In the genomic region with DNA sequence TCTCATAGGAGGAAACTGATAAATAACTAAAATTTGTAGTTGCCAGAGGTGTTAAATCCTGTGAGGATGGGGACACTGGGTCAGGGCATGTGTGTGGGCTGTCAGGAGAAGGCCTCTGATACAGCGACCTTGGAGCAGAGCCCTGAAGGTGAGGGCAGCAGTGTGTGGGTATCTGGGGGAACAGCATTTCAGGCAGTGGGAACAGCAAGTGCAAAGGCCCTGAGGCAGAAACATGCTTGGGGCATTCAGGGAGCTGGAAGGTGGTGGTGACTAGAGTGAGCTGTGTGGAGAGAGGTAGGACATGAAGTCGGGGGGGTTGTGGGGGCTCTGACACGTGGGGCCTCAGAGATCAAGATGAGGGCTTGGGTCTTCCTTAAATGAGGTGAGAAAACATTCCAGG, we compare ENCODE assay signal across 3 cellular contexts.
A peak's percentile ranks its signal among the peaks of the same experiment; 100 is the strongest.
TF ChIP-seq lines count a peak whose summit lies in the region.

No MANE protein-coding gene starts in this region.

TF ChIP-seq in K562, 482 proteins besides CTCF, POLR2A, EP300 and RAD21:
- TF ChIP-seq KDM1A (IDR thresholded peaks at IDR 0.05), result peak; percentile 25 to 60; a peak in 2 of 4 replicates
- TF ChIP-seq, protein P1, sequence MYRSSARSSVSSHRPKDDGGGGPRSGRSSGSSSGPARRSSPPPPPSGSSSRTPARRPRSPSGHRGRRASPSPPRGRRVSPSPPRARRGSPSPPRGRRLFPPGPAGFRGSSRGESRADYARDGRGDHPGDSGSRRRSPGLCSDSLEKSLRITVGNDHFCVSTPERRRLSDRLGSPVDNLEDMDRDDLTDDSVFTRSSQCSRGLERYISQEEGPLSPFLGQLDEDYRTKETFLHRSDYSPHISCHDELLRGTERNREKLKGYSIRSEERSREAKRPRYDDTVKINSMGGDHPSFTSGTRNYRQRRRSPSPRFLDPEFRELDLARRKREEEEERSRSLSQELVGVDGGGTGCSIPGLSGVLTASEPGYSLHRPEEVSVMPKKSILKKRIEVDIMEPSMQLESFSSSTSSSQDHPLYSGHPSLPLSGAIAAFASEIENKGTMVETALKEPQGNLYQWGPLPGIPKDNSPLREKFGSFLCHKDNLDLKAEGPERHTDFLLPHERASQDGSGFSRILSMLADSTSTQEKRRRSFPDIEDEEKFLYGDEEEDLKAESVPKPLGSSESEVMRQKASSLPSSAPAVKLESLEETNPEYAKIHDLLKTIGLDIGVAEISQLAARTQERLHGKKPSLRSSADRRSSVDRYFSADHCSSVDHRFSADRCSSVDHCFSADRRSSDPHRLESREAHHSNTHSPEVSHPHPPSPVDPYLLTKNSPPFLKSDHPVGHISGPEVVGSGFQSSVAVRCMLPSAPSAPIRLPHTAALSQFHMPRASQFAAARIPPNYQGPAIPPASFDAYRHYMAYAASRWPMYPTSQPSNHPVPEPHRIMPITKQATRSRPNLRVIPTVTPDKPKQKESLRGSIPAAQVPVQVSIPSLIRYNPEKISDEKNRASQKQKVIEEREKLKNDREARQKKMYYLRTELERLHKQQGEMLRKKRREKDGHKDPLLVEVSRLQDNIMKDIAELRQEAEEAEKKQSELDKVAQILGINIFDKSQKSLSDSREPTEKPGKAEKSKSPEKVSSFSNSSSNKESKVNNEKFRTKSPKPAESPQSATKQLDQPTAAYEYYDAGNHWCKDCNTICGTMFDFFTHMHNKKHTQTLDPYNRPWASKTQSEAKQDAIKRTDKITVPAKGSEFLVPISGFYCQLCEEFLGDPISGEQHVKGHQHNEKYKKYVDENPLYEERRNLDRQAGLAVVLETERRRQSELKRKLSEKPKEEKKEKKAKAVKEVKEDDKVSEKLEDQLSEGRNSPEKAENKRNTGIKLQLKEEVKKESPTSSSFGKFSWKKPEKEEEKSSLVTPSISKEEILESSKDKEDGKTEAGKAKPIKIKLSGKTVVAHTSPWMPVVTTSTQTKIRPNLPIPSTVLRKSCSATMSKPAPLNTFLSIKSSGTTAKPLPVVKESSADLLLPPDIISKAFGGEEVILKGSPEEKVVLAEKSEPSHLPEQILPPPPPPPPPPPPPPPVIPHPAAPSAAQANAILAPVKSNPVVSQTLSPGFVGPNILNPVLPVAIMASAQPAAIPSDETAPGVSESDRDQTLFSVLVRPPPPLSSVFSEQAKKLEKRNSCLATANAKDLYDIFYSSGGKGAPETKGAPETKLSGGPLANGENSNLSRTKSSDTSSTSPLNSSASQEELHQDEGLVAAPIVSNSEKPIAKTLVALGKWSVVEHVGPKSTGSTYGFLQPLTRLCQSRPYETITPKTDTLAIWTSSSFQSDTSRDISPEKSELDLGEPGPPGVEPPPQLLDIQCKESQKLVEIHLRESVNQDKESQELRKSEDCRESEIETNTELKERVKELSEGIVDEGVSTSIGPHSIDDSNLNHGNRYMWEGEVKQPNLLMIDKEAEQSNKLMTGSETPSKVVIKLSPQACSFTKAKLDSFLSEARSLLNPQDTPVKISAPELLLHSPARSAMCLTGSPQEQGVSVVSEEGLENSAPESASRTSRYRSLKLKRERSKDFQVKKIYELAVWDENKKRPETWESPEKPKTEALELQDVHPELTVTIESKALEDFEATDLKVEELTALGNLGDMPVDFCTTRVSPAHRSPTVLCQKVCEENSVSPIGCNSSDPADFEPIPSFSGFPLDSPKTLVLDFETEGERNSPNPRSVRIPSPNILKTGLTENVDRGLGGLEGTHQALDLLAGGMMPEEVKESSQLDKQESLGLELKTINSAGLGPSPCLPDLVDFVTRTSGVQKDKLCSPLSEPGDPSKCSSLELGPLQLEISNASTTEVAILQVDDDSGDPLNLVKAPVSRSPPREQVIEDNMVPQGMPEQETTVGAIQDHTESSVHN (IDR thresholded peaks at IDR 0.05; ENCODE audit: borderline replicate concordance in 1 of 2, low read depth in 1 of 2), result no peak
- TF ChIP-seq BCOR (IDR thresholded peaks at IDR 0.05), result peak; percentile 86
- TF ChIP-seq SMARCA5 (IDR thresholded peaks at IDR 0.05), result peak; percentile 73; the same call in 1 of the 2 replicates

TF ChIP-seq in liver, 16 proteins besides CTCF, POLR2A, EP300 and RAD21:
- TF ChIP-seq SP1 (IDR thresholded peaks at IDR 0.05) (no peak), NR2F2 (IDR thresholded peaks at IDR 0.05) (no peak), HNF4G (IDR thresholded peaks at IDR 0.05) (no peak), HNF4A (conservative IDR thresholded peaks at IDR 0.05) (no peak), EGR1 (IDR thresholded peaks at IDR 0.05; ENCODE audit: low read depth in 2 of 2) (no peak), YY1 (IDR thresholded peaks at IDR 0.05) (no peak), GABPA (IDR thresholded peaks at IDR 0.05 in 1 of 2, conservative IDR thresholded peaks at IDR 0.05 in 1 of 2) (no peak), FOXA1 (IDR thresholded peaks at IDR 0.05) (no peak), FOXA2 (IDR thresholded peaks at IDR 0.05) (no peak), MAX (IDR thresholded peaks at IDR 0.05) (no peak), REST (IDR thresholded peaks at IDR 0.05) (no peak)
- TF ChIP-seq, protein P2, sequence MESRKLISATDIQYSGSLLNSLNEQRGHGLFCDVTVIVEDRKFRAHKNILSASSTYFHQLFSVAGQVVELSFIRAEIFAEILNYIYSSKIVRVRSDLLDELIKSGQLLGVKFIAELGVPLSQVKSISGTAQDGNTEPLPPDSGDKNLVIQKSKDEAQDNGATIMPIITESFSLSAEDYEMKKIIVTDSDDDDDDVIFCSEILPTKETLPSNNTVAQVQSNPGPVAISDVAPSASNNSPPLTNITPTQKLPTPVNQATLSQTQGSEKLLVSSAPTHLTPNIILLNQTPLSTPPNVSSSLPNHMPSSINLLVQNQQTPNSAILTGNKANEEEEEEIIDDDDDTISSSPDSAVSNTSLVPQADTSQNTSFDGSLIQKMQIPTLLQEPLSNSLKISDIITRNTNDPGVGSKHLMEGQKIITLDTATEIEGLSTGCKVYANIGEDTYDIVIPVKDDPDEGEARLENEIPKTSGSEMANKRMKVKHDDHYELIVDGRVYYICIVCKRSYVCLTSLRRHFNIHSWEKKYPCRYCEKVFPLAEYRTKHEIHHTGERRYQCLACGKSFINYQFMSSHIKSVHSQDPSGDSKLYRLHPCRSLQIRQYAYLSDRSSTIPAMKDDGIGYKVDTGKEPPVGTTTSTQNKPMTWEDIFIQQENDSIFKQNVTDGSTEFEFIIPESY (IDR thresholded peaks at IDR 0.05), result no peak

TF ChIP-seq in HEK293T, 16 proteins besides CTCF, POLR2A, EP300 and RAD21:
- TF ChIP-seq ELF4 (IDR thresholded peaks at IDR 0.05), result no peak
- no peak for TF ChIP-seq L3MBTL2 (conservative IDR thresholded peaks at IDR 0.05)
- TF ChIP-seq LEF1 (IDR thresholded peaks at IDR 0.05; ENCODE audit: borderline replicate concordance), result no peak
- TF ChIP-seq FOXM1 (IDR thresholded peaks at IDR 0.05; ENCODE audit: borderline replicate concordance), result no peak
- no peak for TF ChIP-seq PKNOX1 (IDR thresholded peaks at IDR 0.05)
